Comparison of ENCODE assay signal across 10 cellular contexts in genomic region chr7:150901160-150902035, GRCh38. TPM values are rescaled to one million over a fixed set of nuclear protein-coding genes. Genes with fewer than 3 reads are reported as not detected.
DNase-seq lines count a peak whose midpoint lies in the region; ATAC-seq and TF ChIP-seq lines count a peak whose summit lies in the region.
"Had no signal": no experiment of that assay in that cellular context is flagged by ENCODE, and none has a peak within 500 bp of the region (broad histone marks: within the 10 kb centered on the region; RNA-seq: fewer than 3 reads in every experiment).

No MANE protein-coding gene starts in this region.

- no peaks in the 10 kb centered on the region for H3K79me2 ChIP-seq in trophoblast cell (ENCODE audit: control insufficient read depth, insufficient read depth, low read length, poor library complexity)

- H2AFZ ChIP-seq in trophoblast cell (ENCODE audit: insufficient read depth, low read length, poor library complexity): no peak overlapping the region

- no peak overlapping the region for H4K8ac ChIP-seq in trophoblast cell (ENCODE audit: low read depth, low read length)

- no peak overlapping the region for H3K14ac ChIP-seq in trophoblast cell (ENCODE audit: low read length)

- no peak overlapping the region for H4K91ac ChIP-seq in trophoblast cell (ENCODE audit: low read depth, low read length)

- peak; percentile 19 for DNase-seq in GM10248 (ENCODE audit: extremely low spot score)
- DNase-seq in NCI-H345 (lab: John Stamatoyannopoulos, UW): peak; percentile 51
- DNase-seq in globus pallidus (ENCODE audit: low spot score): peak; percentile 68
- no peak for DNase-seq in trophoblast cell
- no peak for DNase-seq in activated CD4-positive, alpha-beta memory T cell treated with anti-CD3 and anti-CD28 coated beads, Interleukin-2, amount 10 ng/mL, durations not matched to agents 7 days and 5 days
- no peak for DNase-seq in omental fat pad (ENCODE audit: low spot score)
- DNase-seq: activated naive CD8-positive, alpha-beta T cell treated with anti-CD3 and anti-CD28 coated beads, Interleukin-2, amount 10 ng/mL, durations not matched to agents 7 days and 5 days; T-helper 1 cell had no signal

- no peak overlapping the region for H4K12ac ChIP-seq in trophoblast cell (ENCODE audit: low read depth, low read length)

- no peak overlapping the region for H3K9ac ChIP-seq in trophoblast cell (ENCODE audit: low read length)

- no peaks in the 10 kb centered on the region for H3K9me3 Mint-ChIP-seq in activated CD4-positive, alpha-beta memory T cell treated with anti-CD3 and anti-CD28 coated beads, Interleukin-2, amount 10 ng/mL, durations not matched to agents 7 days and 5 days
- H3K9me3 Mint-ChIP-seq: activated naive CD8-positive, alpha-beta T cell treated with anti-CD3 and anti-CD28 coated beads, Interleukin-2, amount 10 ng/mL, durations not matched to agents 7 days and 5 days had no signal

- H3K27me3 Mint-ChIP-seq in activated CD4-positive, alpha-beta memory T cell treated with anti-CD3 and anti-CD28 coated beads, Interleukin-2, amount 10 ng/mL, durations not matched to agents 7 days and 5 days: peaks cover 64% of the 10 kb centered on the region

- no peak overlapping the region for H3K27ac Mint-ChIP-seq in activated CD4-positive, alpha-beta memory T cell treated with anti-CD3 and anti-CD28 coated beads, Interleukin-2, amount 10 ng/mL, durations not matched to agents 7 days and 5 days
- H3K27ac Mint-ChIP-seq: activated naive CD8-positive, alpha-beta T cell treated with anti-CD3 and anti-CD28 coated beads, Interleukin-2, amount 10 ng/mL, durations not matched to agents 7 days and 5 days had no signal

- H3K4me2 ChIP-seq in trophoblast cell (ENCODE audit: low read length): peak overlapping the region; percentile 18

- H3K4ac ChIP-seq in trophoblast cell (ENCODE audit: low read depth, low read length): no peak overlapping the region

- H2BK120ac ChIP-seq in trophoblast cell (ENCODE audit: insufficient read depth, low read length, poor library complexity): no peak overlapping the region

- no peak overlapping the region for H3K23ac ChIP-seq in trophoblast cell (ENCODE audit: low read length)

- no peaks in the 10 kb centered on the region for H3K36me3 ChIP-seq in trophoblast cell (ENCODE audit: control insufficient read depth in 1 of 2, insufficient read depth in 2 of 2, low read length in 2 of 2)

- H3K4me1 ChIP-seq in trophoblast cell (ENCODE audit: control insufficient read depth in 1 of 2, insufficient read depth in 2 of 2, low read length in 2 of 2): peaks cover 10% of the 10 kb centered on the region in 2 experiments

- no peak overlapping the region for H3K27ac ChIP-seq in trophoblast cell (ENCODE audit: low read depth, low read length)

- H3K27me3 ChIP-seq in trophoblast cell (ENCODE audit: insufficient read depth, low read length): no peaks in the 10 kb centered on the region

- no peak for ATAC-seq in GM21526 (IDR thresholded peaks at IDR 0.05; ENCODE audit: low FRiP score, unreplicated experiment)
- ATAC-seq in HG02588 (IDR thresholded peaks at IDR 0.05; ENCODE audit: unreplicated experiment): no peak
- no peak for ATAC-seq in omental fat pad (ENCODE audit: low FRiP score)

- H2BK12ac ChIP-seq in trophoblast cell (ENCODE audit: low read length): no peak overlapping the region

- no CpG with 5 or more reads among the region's 15 CpGs for WGBS in trophoblast cell (ENCODE audit: extremely low coverage, insufficient coverage, insufficient read length)

- no peak overlapping the region for H2AK5ac ChIP-seq in trophoblast cell (ENCODE audit: low read length)

- peaks cover 13% of the 10 kb centered on the region for H3K4me1 Mint-ChIP-seq in activated CD4-positive, alpha-beta memory T cell treated with anti-CD3 and anti-CD28 coated beads, Interleukin-2, amount 10 ng/mL, durations not matched to agents 7 days and 5 days

- H3K36me3 Mint-ChIP-seq in activated CD4-positive, alpha-beta memory T cell treated with anti-CD3 and anti-CD28 coated beads, Interleukin-2, amount 10 ng/mL, durations not matched to agents 7 days and 5 days (ENCODE audit: low read depth): no peaks in the 10 kb centered on the region
- H3K36me3 Mint-ChIP-seq: activated naive CD8-positive, alpha-beta T cell treated with anti-CD3 and anti-CD28 coated beads, Interleukin-2, amount 10 ng/mL, durations not matched to agents 7 days and 5 days had no signal

- no peak overlapping the region for H2BK5ac ChIP-seq in trophoblast cell (ENCODE audit: low read depth, low read length, poor library complexity)

- H3K4me3 Mint-ChIP-seq in activated CD4-positive, alpha-beta memory T cell treated with anti-CD3 and anti-CD28 coated beads, Interleukin-2, amount 10 ng/mL, durations not matched to agents 7 days and 5 days: no peak overlapping the region
- H3K4me3 Mint-ChIP-seq: activated naive CD8-positive, alpha-beta T cell treated with anti-CD3 and anti-CD28 coated beads, Interleukin-2, amount 10 ng/mL, durations not matched to agents 7 days and 5 days had no signal

- H3K79me1 ChIP-seq in trophoblast cell (ENCODE audit: low read length): no peaks in the 10 kb centered on the region

- CTCF ChIA-PET in GM10248 (lab: Yijun Ruan, JAX): interaction anchor here (1.1 to 1.7 kb wide), 5 partner anchors 10 to 117 kb away, joined by 3 to 5 read pairs (median 3); no protein-coding TSS in a partner anchor
- CTCF ChIA-PET in activated CD4-positive, alpha-beta memory T cell treated with anti-CD3 and anti-CD28 coated beads, Interleukin-2, amount 10 ng/mL, durations not matched to agents 7 days and 5 days (lab: Charles Lee): interaction anchor here (0.9 to 1.4 kb wide), 3 partner anchors 8 to 117 kb away, joined by 3 read pairs; no protein-coding TSS in a partner anchor

- no peak overlapping the region for H3K4me3 ChIP-seq in trophoblast cell (ENCODE audit: low read depth, low read length)

- no peak for TF ChIP-seq CTCF in GM10248 (IDR thresholded peaks at IDR 0.05; ENCODE audit: control extremely low read depth, extremely low read depth, low read depth, missing control alignments)
- no peak for TF ChIP-seq CTCF in omental fat pad (IDR thresholded peaks at IDR 0.05)

- H3K9me3 ChIP-seq in trophoblast cell (ENCODE audit: insufficient read depth, low read depth, low read length): no peaks in the 10 kb centered on the region

- no peak overlapping the region for H3K18ac ChIP-seq in trophoblast cell (ENCODE audit: low read length)

- POLR2A ChIA-PET in GM10248 (lab: Yijun Ruan, JAX): no interaction called here
- POLR2A ChIA-PET in activated CD4-positive, alpha-beta memory T cell treated with anti-CD3 and anti-CD28 coated beads, Interleukin-2, amount 10 ng/mL, durations not matched to agents 7 days and 5 days (lab: Charles Lee): no interaction called here

RNA-seq across cellular contexts. Expression of gene AOC1, which starts 49.1 kb away (rescaled TPM):
- 0.18 and 0.21 TPM in 2 replicates for polyA plus RNA-seq in trophoblast cell (2013)
- total RNA-seq in activated CD4-positive, alpha-beta memory T cell treated with anti-CD3 and anti-CD28 coated beads, Interleukin-2, amount 10 ng/mL, durations not matched to agents 7 days and 5 days: not detected
- not detected for total RNA-seq in omental fat pad
- total RNA-seq: activated naive CD8-positive, alpha-beta T cell treated with anti-CD3 and anti-CD28 coated beads, Interleukin-2, amount 10 ng/mL, durations not matched to agents 7 days and 5 days had no signal

Comparison
In these comparisons a context has a peak if more than half of its experiments do, and no peak if none do; other contexts are left out.
1. DNase-seq: peak in GM10248 (single experiment), NCI-H345 (single experiment) and globus pallidus (single experiment); none in trophoblast cell (0 of 2), activated CD4-positive, alpha-beta memory T cell treated with anti-CD3 and anti-CD28 coated beads, Interleukin-2, amount 10 ng/mL, durations not matched to agents 7 days and 5 days (single experiment) and omental fat pad (single experiment).